ENCODE assay signal across 23 cellular contexts in the genomic region with DNA sequence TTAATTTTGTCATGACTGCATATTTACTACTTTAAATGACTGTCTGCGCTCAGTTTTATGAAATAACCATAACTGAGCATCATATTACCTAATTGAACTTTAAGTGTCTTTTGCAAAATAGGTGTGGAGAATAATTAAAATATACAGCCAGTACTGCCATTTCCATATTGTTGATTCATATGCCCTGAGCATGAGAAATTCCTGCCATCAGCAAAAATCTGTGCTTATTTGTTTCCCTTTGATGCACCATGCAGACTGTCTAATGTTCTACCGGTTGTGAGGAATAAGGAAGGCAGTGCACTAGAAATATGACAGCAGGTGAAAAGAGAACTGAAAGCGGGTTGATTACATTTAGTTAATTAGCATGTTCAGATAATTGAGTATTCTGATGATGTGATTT.
"Had no signal": no experiment of that assay in that cellular context is flagged by ENCODE, and none has a peak within 500 bp of the region (broad histone marks: within the 10 kb centered on the region; RNA-seq: fewer than 3 reads in every experiment).

No MANE protein-coding gene starts in this region.

- ATAC-seq: activated CD8-positive, alpha-beta T cell treated with anti-CD3 and anti-CD28 coated beads for 36 hours; foreskin keratinocyte; left lung; naive thymus-derived CD4-positive, alpha-beta T cell; stimulated activated memory B cell treated with anti-CD40 and anti-IgM and Interleukin-4, amounts not matched to agents 10 μg/mL and 1 μg/mL and 100 μg/mL, for 72 hours had no signal

- H3K27me3 ChIP-seq: ascending aorta, uterus had no signal

- H3K4me3 Mint-ChIP-seq: activated CD4-positive, alpha-beta T cell treated with anti-CD3 and anti-CD28 coated beads, Interleukin-2, amount 10 ng/mL, durations not matched to agents 7 days and 5 days; activated CD8-positive, alpha-beta T cell treated with anti-CD3 and anti-CD28 coated beads for 36 hours; activated naive CD4-positive, alpha-beta T cell treated with anti-CD3 and anti-CD28 coated beads, Interleukin-2, amount 50 U/mL, for 24 hours; activated T-helper 1 cell treated with anti-CD3 and anti-CD28 coated beads, Interleukin-12 subunit alpha, Interleukin-12 subunit beta, Interleukin-2, Interleukin-4 antibody, amounts not matched to agents 30 ng/mL and 10 ng/mL and 1 ng/mL, durations not matched to agents 14 hours and 24 hours and 36 hours; immature natural killer cell; naive thymus-derived CD4-positive, alpha-beta T cell; stimulated activated memory B cell treated with anti-CD40 and anti-IgM and Interleukin-4, amounts not matched to agents 10 μg/mL and 1 μg/mL and 100 μg/mL, for 72 hours had no signal

- DNase-seq: activated CD4-positive, alpha-beta T cell treated with anti-CD3 and anti-CD28 coated beads, Interleukin-2, amount 10 ng/mL, durations not matched to agents 7 days and 5 days; activated CD4-positive, CD25-positive, alpha-beta regulatory T cell treated with anti-CD3 and anti-CD28 coated beads, Interleukin-2, amount 50 U/mL, for 72 hours; activated CD8-positive, alpha-beta T cell treated with anti-CD3 and anti-CD28 coated beads for 36 hours; activated gamma-delta T cell; central memory CD4-positive, alpha-beta T cell; dermis blood vessel endothelial cell; effector memory CD4-positive, alpha-beta T cell; foreskin keratinocyte; immature natural killer cell; left lung; naive thymus-derived CD4-positive, alpha-beta T cell; sigmoid colon; stimulated activated CD4-positive, alpha-beta T cell treated with anti-CD3 and anti-CD28 coated beads, Interleukin-15, amount 100 ng/mL, for 24 hours; stomach; transverse colon; uterus; WERI-Rb-1 had no signal

- H3K27ac Mint-ChIP-seq: activated CD4-positive, alpha-beta T cell treated with anti-CD3 and anti-CD28 coated beads, Interleukin-2, amount 10 ng/mL, durations not matched to agents 7 days and 5 days; activated CD8-positive, alpha-beta T cell treated with anti-CD3 and anti-CD28 coated beads for 36 hours; activated naive CD4-positive, alpha-beta T cell treated with anti-CD3 and anti-CD28 coated beads, Interleukin-2, amount 50 U/mL, for 24 hours; activated T-helper 1 cell treated with anti-CD3 and anti-CD28 coated beads, Interleukin-12 subunit alpha, Interleukin-12 subunit beta, Interleukin-2, Interleukin-4 antibody, amounts not matched to agents 30 ng/mL and 10 ng/mL and 1 ng/mL, durations not matched to agents 14 hours and 24 hours and 36 hours; immature natural killer cell; naive thymus-derived CD4-positive, alpha-beta T cell; stimulated activated memory B cell treated with anti-CD40 and anti-IgM and Interleukin-4, amounts not matched to agents 10 μg/mL and 1 μg/mL and 100 μg/mL, for 72 hours had no signal

- H3K9me3 Mint-ChIP-seq: activated CD4-positive, alpha-beta T cell treated with anti-CD3 and anti-CD28 coated beads, Interleukin-2, amount 10 ng/mL, durations not matched to agents 7 days and 5 days; activated CD8-positive, alpha-beta T cell treated with anti-CD3 and anti-CD28 coated beads for 36 hours; activated naive CD4-positive, alpha-beta T cell treated with anti-CD3 and anti-CD28 coated beads, Interleukin-2, amount 50 U/mL, for 24 hours; activated T-helper 1 cell treated with anti-CD3 and anti-CD28 coated beads, Interleukin-12 subunit alpha, Interleukin-12 subunit beta, Interleukin-2, Interleukin-4 antibody, amounts not matched to agents 30 ng/mL and 10 ng/mL and 1 ng/mL, durations not matched to agents 14 hours and 24 hours and 36 hours; stimulated activated memory B cell treated with anti-CD40 and anti-IgM and Interleukin-4, amounts not matched to agents 10 μg/mL and 1 μg/mL and 100 μg/mL, for 72 hours had no signal

- H3K4me2 ChIP-seq: smooth muscle cell had no signal

- H3K79me2 ChIP-seq: hepatocyte had no signal

- H3K27ac ChIP-seq: foreskin keratinocyte, hepatocyte, left lung, sigmoid colon, stomach, transverse colon, uterus, WERI-Rb-1 had no signal

- H3K4me1 ChIP-seq: foreskin keratinocyte had no signal

- H3K36me3 Mint-ChIP-seq: activated naive CD4-positive, alpha-beta T cell treated with anti-CD3 and anti-CD28 coated beads, Interleukin-2, amount 50 U/mL, for 24 hours; stimulated activated memory B cell treated with anti-CD40 and anti-IgM and Interleukin-4, amounts not matched to agents 10 μg/mL and 1 μg/mL and 100 μg/mL, for 72 hours had no signal

- H3K4me1 Mint-ChIP-seq: immature natural killer cell; stimulated activated memory B cell treated with anti-CD40 and anti-IgM and Interleukin-4, amounts not matched to agents 10 μg/mL and 1 μg/mL and 100 μg/mL, for 72 hours had no signal

- H2AFZ ChIP-seq: hepatocyte had no signal

- H3K36me3 ChIP-seq: ascending aorta, left lung, sigmoid colon, stomach, transverse colon, uterus, WERI-Rb-1 had no signal

- H3K4me3 ChIP-seq: hepatocyte, left lung, sigmoid colon, smooth muscle cell, stomach, transverse colon, uterus had no signal
